ENCODE assay signal across 2 cellular contexts in genomic region chr19:10586396-10586795, GRCh38.
TF ChIP-seq lines count a peak whose summit lies in the region.

No MANE protein-coding gene starts in this region.

TF ChIP-seq in GM23338, 12 proteins besides CTCF, POLR2A, EP300 and RAD21:
- no peak for TF ChIP-seq CREB1 (CRISPR knock-in tag; IDR thresholded peaks at IDR 0.05; ENCODE audit: low read depth)
- TF ChIP-seq, protein P1, sequence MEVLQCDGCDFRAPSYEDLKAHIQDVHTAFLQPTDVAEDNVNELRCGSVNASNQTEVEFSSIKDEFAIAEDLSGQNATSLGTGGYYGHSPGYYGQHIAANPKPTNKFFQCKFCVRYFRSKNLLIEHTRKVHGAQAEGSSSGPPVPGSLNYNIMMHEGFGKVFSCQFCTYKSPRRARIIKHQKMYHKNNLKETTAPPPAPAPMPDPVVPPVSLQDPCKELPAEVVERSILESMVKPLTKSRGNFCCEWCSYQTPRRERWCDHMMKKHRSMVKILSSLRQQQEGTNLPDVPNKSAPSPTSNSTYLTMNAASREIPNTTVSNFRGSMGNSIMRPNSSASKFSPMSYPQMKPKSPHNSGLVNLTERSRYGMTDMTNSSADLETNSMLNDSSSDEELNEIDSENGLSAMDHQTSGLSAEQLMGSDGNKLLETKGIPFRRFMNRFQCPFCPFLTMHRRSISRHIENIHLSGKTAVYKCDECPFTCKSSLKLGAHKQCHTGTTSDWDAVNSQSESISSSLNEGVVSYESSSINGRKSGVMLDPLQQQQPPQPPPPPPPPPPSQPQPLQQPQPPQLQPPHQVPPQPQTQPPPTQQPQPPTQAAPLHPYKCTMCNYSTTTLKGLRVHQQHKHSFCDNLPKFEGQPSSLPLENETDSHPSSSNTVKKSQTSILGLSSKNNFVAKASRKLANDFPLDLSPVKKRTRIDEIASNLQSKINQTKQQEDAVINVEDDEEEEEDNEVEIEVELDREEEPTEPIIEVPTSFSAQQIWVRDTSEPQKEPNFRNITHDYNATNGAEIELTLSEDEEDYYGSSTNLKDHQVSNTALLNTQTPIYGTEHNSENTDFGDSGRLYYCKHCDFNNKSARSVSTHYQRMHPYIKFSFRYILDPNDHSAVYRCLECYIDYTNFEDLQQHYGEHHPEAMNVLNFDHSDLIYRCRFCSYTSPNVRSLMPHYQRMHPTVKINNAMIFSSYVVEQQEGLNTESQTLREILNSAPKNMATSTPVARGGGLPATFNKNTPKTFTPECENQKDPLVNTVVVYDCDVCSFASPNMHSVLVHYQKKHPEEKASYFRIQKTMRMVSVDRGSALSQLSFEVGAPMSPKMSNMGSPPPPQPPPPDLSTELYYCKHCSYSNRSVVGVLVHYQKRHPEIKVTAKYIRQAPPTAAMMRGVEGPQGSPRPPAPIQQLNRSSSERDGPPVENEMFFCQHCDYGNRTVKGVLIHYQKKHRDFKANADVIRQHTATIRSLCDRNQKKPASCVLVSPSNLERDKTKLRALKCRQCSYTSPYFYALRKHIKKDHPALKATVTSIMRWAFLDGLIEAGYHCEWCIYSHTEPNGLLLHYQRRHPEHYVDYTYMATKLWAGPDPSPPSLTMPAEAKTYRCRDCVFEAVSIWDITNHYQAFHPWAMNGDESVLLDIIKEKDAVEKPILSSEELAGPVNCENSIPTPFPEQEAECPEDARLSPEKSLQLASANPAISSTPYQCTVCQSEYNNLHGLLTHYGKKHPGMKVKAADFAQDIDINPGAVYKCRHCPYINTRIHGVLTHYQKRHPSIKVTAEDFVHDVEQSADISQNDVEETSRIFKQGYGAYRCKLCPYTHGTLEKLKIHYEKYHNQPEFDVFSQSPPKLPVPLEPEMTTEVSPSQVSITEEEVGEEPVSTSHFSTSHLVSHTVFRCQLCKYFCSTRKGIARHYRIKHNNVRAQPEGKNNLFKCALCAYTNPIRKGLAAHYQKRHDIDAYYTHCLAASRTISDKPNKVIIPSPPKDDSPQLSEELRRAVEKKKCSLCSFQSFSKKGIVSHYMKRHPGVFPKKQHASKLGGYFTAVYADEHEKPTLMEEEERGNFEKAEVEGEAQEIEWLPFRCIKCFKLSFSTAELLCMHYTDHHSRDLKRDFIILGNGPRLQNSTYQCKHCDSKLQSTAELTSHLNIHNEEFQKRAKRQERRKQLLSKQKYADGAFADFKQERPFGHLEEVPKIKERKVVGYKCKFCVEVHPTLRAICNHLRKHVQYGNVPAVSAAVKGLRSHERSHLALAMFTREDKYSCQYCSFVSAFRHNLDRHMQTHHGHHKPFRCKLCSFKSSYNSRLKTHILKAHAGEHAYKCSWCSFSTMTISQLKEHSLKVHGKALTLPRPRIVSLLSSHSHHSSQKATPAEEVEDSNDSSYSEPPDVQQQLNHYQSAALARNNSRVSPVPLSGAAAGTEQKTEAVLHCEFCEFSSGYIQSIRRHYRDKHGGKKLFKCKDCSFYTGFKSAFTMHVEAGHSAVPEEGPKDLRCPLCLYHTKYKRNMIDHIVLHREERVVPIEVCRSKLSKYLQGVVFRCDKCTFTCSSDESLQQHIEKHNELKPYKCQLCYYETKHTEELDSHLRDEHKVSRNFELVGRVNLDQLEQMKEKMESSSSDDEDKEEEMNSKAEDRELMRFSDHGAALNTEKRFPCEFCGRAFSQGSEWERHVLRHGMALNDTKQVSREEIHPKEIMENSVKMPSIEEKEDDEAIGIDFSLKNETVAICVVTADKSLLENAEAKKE (CRISPR knock-in tag; IDR thresholded peaks at IDR 0.05): no peak
- no peak for TF ChIP-seq ETS1 (IDR thresholded peaks at IDR 0.05)
- TF ChIP-seq JUNB (IDR thresholded peaks at IDR 0.05; ENCODE audit: unreplicated experiment): no peak
- no peak for TF ChIP-seq POLR2AphosphoS5 (IDR thresholded peaks at IDR 0.05; ENCODE audit: low read depth)
- TF ChIP-seq ZNF114 (CRISPR knock-in tag; IDR thresholded peaks at IDR 0.05): no peak
- TF ChIP-seq STAT1 (IDR thresholded peaks at IDR 0.05; ENCODE audit: unreplicated experiment): no peak
TF ChIP-seq in GM23338: peak in this region for 0.

TF ChIP-seq in SK-N-SH, 30 proteins besides CTCF, POLR2A, EP300 and RAD21:
- TF ChIP-seq USF2 (IDR thresholded peaks at IDR 0.05; ENCODE audit: borderline replicate concordance, low read depth, low read length): no peak
